Comparison of ENCODE assay signal across 8 cellular contexts in the genomic region with DNA sequence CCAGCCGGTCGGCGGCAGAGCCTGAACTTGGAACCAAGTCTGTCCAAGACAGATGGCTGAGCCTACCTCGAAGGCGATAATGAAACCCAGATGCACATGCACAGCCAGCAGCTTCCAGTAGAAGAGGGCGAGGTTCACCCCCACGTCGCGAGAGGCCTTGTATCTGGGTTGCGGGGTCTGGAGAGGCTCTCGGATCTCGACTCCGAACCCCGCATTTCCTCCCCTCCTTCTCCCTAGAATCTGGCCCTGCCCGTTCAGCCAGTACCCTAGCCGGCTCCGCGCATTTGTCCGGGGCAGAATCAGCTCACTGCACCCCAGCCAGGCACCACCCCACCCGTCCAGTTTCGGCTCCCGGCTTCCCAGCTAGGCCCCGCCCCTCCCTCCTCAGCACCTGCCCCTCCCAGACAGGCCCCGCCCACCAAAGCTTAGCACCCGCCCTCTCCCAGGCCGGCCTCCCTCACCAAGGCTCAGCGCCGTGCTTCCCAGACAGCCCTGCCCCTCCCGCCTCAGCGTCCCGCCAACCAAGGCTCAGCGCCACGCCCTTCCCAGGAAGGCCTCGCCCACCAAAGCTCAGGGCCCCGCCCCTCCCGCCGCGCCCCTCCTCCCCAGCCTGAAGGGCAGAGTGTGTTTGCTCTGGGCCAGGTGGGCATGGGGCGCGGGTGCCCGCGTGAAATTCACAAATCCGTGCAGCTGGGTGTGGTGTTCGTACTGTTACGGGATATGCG. TPM values are rescaled to one million over a fixed set of nuclear protein-coding genes. Genes with fewer than 3 reads are reported as not detected.
DNase-seq lines count a peak whose midpoint lies in the region; ATAC-seq and TF ChIP-seq lines count a peak whose summit lies in the region.

No MANE protein-coding gene starts in this region.

- H3K9me2 ChIP-seq in PC-9 (ENCODE audit: insufficient read depth): no peaks in the 10 kb centered on the region

- peak in 2 of 4 donors; percentile 61 to 79 for TF ChIP-seq POLR2A in esophagus squamous epithelium (IDR thresholded peaks at IDR 0.05)

- H3K4me3 ChIP-seq in PC-9: peak overlapping the region; percentile 51; the same call in 1 of the 2 replicates
- H3K4me3 ChIP-seq in esophagus squamous epithelium: peak overlapping the region; percentile 31 to 71 (median 58)

- peaks cover 10% of the 10 kb centered on the region for H3K4me1 Mint-ChIP-seq in Calu3 (ENCODE audit: low read depth, unreplicated experiment)

- H3K79me2 ChIP-seq in PC-9 (ENCODE audit: low read depth): no peaks in the 10 kb centered on the region

- ATAC-seq in GM21447 (IDR thresholded peaks at IDR 0.05; ENCODE audit: unreplicated experiment): peak; percentile 90

- intact Hi-C loops in Calu3 (cut with micrococcal nuclease; ENCODE audit: unreplicated experiment): no loop called here
- intact Hi-C loops in PC-9 (cut with micrococcal nuclease; ENCODE audit: unreplicated experiment): loop anchor here (1.0 to 2.0 kb wide), 3 partner anchors 10 to 74 kb away; a partner anchor contains a TSS
- intact Hi-C loops in esophagus squamous epithelium (cut with DNase I): no loop called here

- no peak overlapping the region for H3K27ac ChIP-seq in PC-9
- H3K27ac ChIP-seq in esophagus squamous epithelium: peak overlapping the region; percentile 82 to 96 (median 92)

- H3K4me1 ChIP-seq in PC-9 (replicated peaks; ENCODE audit: insufficient read depth): peaks cover 17% of the 10 kb centered on the region
- peaks cover 14 to 54% (median 22%) of the 10 kb centered on the region in 3 donors for H3K4me1 ChIP-seq in esophagus squamous epithelium

- WGBS in esophagus squamous epithelium, 2 donors: 2% methylated on average over 14 to 25 of the region's 46 CpGs

- H3K9me3 ChIP-seq in PC-9 (ENCODE audit: insufficient read depth, low read depth) (no peaks in the 10 kb centered on the region), esophagus squamous epithelium (no peaks in the 10 kb centered on the region)

- BruUV-seq in Calu3 (replicated peaks; lab: Mats Ljungman, UMichigan): no TSS peak
- TSS peak; percentile 57 for BruUV-seq in PC-9 (replicated peaks; lab: Mats Ljungman, UMichigan)

- POLR2A ChIA-PET in PC-9 (lab: Charles Lee; ENCODE audit: unreplicated experiment): interaction anchor here (0.6 to 1.7 kb wide), 4 partner anchors 10 to 66 kb away, joined by 3 to 22 read pairs (median 6); no protein-coding TSS in a partner anchor

- TF ChIP-seq CTCF in Calu3 (IDR thresholded peaks at IDR 0.05; ENCODE audit: unreplicated experiment) (no peak), PC-9 (conservative IDR thresholded peaks at IDR 0.05) (no peak), esophagus squamous epithelium (IDR thresholded peaks at IDR 0.05) (no peak)

- H3K27me3 Mint-ChIP-seq in Calu3 (ENCODE audit: unreplicated experiment): peaks cover 16% of the 10 kb centered on the region

- peak overlapping the region; percentile 69 for H3K4me3 Mint-ChIP-seq in Calu3 (ENCODE audit: low read depth, unreplicated experiment)

- peak overlapping the region; percentile 80 for H2AFZ ChIP-seq in PC-9

- H3K27me3 ChIP-seq in PC-9 (ENCODE audit: insufficient read depth, low read depth) (no peaks in the 10 kb centered on the region), esophagus squamous epithelium (no peaks in the 10 kb centered on the region)

- H3K27ac Mint-ChIP-seq in Calu3 (ENCODE audit: unreplicated experiment): no peak overlapping the region

- peaks cover 10% of the 10 kb centered on the region; the same call in 1 of the 2 replicates for H3F3A ChIP-seq in PC-9 (ENCODE audit: insufficient read depth, low read depth)

- H3K4me2 ChIP-seq in PC-9: peak overlapping the region; percentile 82

- H3K36me3 ChIP-seq in PC-9 (ENCODE audit: low read depth): no peaks in the 10 kb centered on the region
- H3K36me3 ChIP-seq in esophagus squamous epithelium: no peaks in the 10 kb centered on the region

- CTCF ChIA-PET in Calu3 (lab: Charles Lee): interaction anchor here (0.7 to 0.9 kb wide), 4 partner anchors 10 to 145 kb away, joined by 3 to 4 read pairs (median 4); no protein-coding TSS in a partner anchor
- CTCF ChIA-PET in PC-9 (lab: Charles Lee): interaction anchor here (0.6 kb wide), 1 partner anchor 143 kb away, joined by 3 read pairs; no protein-coding TSS in a partner anchor

- H4K20me1 ChIP-seq in PC-9 (ENCODE audit: insufficient read depth): no peaks in the 10 kb centered on the region

- DNase-seq in Calu3 (peak; percentile 96), HuH-7 (ENCODE audit: low spot score) (peak; percentile 88), PC-9 (peak; percentile 83 to 98), esophagus squamous epithelium (lab: John Stamatoyannopoulos, UW) (peak; percentile 86), myocyte (ENCODE audit: low read depth) (peak; percentile 94)
- DNase-seq in activated T-cell treated with anti-CD3 and anti-CD28 coated beads, Interleukin-2, amount 50 U/mL, for 48 hours: peak; percentile 94 to 97
- peak; percentile 80 to 90 for DNase-seq in stimulated activated CD8-positive, alpha-beta memory T cell treated with anti-CD3 and anti-CD28 coated beads, Interleukin-7, amount 100 ng/mL, for 1 hour (ENCODE audit: low read depth in 2 of 2)

- H3K36me3 Mint-ChIP-seq in Calu3 (ENCODE audit: insufficient read depth, unreplicated experiment): peaks cover 27% of the 10 kb centered on the region

- no peaks in the 10 kb centered on the region for H3K9me3 Mint-ChIP-seq in Calu3 (ENCODE audit: low read depth, unreplicated experiment)

RNA-seq across cellular contexts. Expression of a gene that starts 4.8 kb away (rescaled TPM):
- total RNA-seq in Calu3 (2022): 16.6 and 17.2 TPM in 2 replicates
- total RNA-seq in PC-9 (2021): 38.5 and 44.3 TPM in 2 replicates
- 10 to 100 TPM; 15.8 to 27.1 (median 20.6) TPM for total RNA-seq in esophagus squamous epithelium
- 0.31 and 0.67 TPM in 2 replicates for total RNA-seq in myocyte
- polyA plus RNA-seq in myocyte (2012): 1.2 TPM

RNA-seq across cellular contexts. Expression of a gene that starts 19.8 kb away (rescaled TPM):
- total RNA-seq in Calu3 (2022) (4.2 and 7.4 TPM in 2 replicates), PC-9 (2021) (4.5 and 6.1 TPM in 2 replicates), esophagus squamous epithelium (1 to 10 TPM; 3.6 to 5.6 (median 3.9) TPM), myocyte (11.3 and 16.3 TPM in 2 replicates)
- 12.0 TPM for polyA plus RNA-seq in myocyte (2012)

Comparison
In these comparisons a context has a peak if more than half of its experiments do, and no peak if none do; other contexts are left out.
1. RNA of a gene that starts 4.8 kb away (total RNA-seq): 38.5 to 44.3 TPM in PC-9, 15.8 to 27.1 TPM in esophagus squamous epithelium and 16.6 to 17.2 TPM in Calu3; 0.31 to 0.67 TPM in myocyte; every median in the first group is over 10 times any median in the second.
2. Peak in every context shown above with its lines, with median percentiles within 50 percentile points of each other: DNase-seq.